1 cellular context compared by ENCODE assay signal in the genomic region with DNA sequence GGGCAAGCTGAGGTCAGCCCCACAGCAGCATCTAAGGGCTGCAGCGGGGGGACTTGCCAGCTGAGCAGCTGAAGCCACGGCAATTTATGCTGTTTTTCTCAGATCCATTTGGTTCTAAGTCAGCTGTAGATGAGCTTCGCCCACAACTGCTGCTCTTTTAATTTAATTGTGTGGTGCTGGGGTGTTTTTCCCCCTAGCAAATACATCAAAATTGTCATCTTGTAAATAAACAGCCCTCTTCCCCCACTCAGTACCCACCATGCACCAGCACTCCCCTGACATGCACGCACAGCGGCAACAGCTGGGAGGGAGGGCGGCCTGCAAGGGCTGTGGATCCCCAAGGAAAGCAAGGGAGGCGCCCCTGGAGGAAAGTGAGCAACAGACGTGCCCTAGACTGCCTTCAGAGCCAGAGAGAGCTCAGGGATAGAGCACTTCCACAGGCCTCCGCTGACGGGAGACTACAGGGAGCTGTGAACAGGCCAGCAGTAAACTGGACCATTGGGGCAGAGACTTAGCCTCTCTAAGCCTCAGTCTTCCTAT.
TF ChIP-seq lines count a peak whose summit lies in the region.

No MANE protein-coding gene starts in this region.

TF ChIP-seq in WTC11, 78 proteins besides CTCF, POLR2A, EP300 and RAD21 (continued from another document):
- TF ChIP-seq, protein P1, sequence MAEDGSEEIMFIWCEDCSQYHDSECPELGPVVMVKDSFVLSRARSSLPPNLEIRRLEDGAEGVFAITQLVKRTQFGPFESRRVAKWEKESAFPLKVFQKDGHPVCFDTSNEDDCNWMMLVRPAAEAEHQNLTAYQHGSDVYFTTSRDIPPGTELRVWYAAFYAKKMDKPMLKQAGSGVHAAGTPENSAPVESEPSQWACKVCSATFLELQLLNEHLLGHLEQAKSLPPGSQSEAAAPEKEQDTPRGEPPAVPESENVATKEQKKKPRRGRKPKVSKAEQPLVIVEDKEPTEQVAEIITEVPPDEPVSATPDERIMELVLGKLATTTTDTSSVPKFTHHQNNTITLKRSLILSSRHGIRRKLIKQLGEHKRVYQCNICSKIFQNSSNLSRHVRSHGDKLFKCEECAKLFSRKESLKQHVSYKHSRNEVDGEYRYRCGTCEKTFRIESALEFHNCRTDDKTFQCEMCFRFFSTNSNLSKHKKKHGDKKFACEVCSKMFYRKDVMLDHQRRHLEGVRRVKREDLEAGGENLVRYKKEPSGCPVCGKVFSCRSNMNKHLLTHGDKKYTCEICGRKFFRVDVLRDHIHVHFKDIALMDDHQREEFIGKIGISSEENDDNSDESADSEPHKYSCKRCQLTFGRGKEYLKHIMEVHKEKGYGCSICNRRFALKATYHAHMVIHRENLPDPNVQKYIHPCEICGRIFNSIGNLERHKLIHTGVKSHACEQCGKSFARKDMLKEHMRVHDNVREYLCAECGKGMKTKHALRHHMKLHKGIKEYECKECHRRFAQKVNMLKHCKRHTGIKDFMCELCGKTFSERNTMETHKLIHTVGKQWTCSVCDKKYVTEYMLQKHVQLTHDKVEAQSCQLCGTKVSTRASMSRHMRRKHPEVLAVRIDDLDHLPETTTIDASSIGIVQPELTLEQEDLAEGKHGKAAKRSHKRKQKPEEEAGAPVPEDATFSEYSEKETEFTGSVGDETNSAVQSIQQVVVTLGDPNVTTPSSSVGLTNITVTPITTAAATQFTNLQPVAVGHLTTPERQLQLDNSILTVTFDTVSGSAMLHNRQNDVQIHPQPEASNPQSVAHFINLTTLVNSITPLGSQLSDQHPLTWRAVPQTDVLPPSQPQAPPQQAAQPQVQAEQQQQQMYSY (CRISPR knock-in tag; IDR thresholded peaks at IDR 0.05) = no peak
- TF ChIP-seq, protein P2, sequence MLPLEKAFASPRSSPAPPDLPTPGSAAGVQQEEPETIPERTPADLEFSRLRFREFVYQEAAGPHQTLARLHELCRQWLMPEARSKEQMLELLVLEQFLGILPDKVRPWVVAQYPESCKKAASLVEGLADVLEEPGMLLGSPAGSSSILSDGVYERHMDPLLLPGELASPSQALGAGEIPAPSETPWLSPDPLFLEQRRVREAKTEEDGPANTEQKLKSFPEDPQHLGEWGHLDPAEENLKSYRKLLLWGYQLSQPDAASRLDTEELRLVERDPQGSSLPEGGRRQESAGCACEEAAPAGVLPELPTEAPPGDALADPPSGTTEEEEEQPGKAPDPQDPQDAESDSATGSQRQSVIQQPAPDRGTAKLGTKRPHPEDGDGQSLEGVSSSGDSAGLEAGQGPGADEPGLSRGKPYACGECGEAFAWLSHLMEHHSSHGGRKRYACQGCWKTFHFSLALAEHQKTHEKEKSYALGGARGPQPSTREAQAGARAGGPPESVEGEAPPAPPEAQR (CRISPR knock-in tag; IDR thresholded peaks at IDR 0.05) = no peak
- TF ChIP-seq, protein P3, sequence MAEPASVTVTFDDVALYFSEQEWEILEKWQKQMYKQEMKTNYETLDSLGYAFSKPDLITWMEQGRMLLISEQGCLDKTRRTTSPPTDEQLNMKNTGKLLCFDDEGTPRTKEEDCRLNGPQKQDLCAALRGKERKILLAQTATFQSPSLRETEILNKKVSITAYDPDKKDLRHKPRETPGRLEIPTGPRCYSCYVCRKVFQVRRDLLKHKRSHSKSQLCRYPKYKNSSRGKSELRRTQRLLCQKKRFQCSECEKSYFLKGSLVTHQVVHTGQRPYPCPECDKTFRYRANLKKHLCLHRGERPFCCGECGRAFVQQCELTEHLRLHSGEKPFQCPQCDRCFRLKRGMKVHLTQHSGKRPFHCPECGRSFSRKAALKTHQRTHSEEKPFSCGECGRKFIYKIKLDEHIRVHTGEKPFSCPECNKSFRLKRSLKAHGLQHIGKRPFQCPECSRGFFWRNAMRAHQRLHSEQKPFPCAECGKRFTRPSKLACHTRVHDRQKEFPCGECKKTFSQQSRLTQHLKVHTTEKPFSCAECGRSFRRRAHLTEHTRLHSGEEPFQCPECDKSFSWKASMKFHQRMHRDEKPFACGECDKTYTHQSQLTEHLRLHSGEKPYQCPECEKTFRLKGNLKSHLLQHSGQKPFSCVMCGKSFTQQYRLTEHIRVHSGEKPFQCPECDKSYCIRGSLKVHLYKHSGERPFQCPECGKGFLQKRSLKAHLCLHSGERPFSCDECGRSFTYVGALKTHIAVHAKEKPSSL (CRISPR knock-in tag; conservative IDR thresholded peaks at IDR 0.05) = no peak
- no peak for TF ChIP-seq SP1 (CRISPR knock-in tag; conservative IDR thresholded peaks at IDR 0.05)
- TF ChIP-seq, protein P4, sequence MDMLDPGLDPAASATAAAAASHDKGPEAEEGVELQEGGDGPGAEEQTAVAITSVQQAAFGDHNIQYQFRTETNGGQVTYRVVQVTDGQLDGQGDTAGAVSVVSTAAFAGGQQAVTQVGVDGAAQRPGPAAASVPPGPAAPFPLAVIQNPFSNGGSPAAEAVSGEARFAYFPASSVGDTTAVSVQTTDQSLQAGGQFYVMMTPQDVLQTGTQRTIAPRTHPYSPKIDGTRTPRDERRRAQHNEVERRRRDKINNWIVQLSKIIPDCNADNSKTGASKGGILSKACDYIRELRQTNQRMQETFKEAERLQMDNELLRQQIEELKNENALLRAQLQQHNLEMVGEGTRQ (CRISPR knock-in tag; IDR thresholded peaks at IDR 0.05) = no peak
- TF ChIP-seq, protein P5, sequence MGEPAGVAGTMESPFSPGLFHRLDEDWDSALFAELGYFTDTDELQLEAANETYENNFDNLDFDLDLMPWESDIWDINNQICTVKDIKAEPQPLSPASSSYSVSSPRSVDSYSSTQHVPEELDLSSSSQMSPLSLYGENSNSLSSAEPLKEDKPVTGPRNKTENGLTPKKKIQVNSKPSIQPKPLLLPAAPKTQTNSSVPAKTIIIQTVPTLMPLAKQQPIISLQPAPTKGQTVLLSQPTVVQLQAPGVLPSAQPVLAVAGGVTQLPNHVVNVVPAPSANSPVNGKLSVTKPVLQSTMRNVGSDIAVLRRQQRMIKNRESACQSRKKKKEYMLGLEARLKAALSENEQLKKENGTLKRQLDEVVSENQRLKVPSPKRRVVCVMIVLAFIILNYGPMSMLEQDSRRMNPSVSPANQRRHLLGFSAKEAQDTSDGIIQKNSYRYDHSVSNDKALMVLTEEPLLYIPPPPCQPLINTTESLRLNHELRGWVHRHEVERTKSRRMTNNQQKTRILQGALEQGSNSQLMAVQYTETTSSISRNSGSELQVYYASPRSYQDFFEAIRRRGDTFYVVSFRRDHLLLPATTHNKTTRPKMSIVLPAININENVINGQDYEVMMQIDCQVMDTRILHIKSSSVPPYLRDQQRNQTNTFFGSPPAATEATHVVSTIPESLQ (CRISPR knock-in tag; IDR thresholded peaks at IDR 0.05) = no peak
TF ChIP-seq in WTC11: peak in this region for 0.
